In genomic region chr15:60389261-60390077, GRCh38 we compare ENCODE assay signal across 8 cellular contexts. TPM values are rescaled to one million over a fixed set of nuclear protein-coding genes. Genes with fewer than 3 reads are reported as not detected.
DNase-seq lines count a peak whose midpoint lies in the region; ATAC-seq, FAIRE-seq and TF ChIP-seq lines count a peak whose summit lies in the region.

No MANE protein-coding gene starts in this region.

- DNase-seq in activated CD4-positive, alpha-beta memory T cell treated with anti-CD3 and anti-CD28 coated beads for 36 hours: peak; percentile 63
- DNase-seq in AG08396 (ENCODE audit: low spot score) (no peak), HCEC 1CT (no peak), kidney (no peak)

- TF ChIP-seq RAD21 in liver (IDR thresholded peaks at IDR 0.05): no peak

- H3K36me3 ChIP-seq in liver (ENCODE audit: control insufficient read depth in 4 of 4, insufficient read depth in 3 of 4, low read depth in 1 of 4, low read length in 3 of 4) (no peaks in the 10 kb centered on the region), kidney (ENCODE audit: control insufficient read depth in 1 of 2, insufficient read depth in 2 of 2, low read length in 2 of 2) (no peaks in the 10 kb centered on the region)

- H3K4me1 Mint-ChIP-seq in activated CD4-positive, alpha-beta memory T cell treated with anti-CD3 and anti-CD28 coated beads for 36 hours (ENCODE audit: low read depth): peaks cover 61% of the 10 kb centered on the region

- POLR2A ChIA-PET in activated CD4-positive, alpha-beta memory T cell treated with anti-CD3 and anti-CD28 coated beads for 36 hours (lab: Charles Lee): interaction anchor here (1.4 kb wide), 2 partner anchors 9 to 27 kb away, joined by 7 to 9 read pairs; partner anchors contain the start of gene ANXA2

- H3K9me3 Mint-ChIP-seq in activated CD4-positive, alpha-beta memory T cell treated with anti-CD3 and anti-CD28 coated beads for 36 hours: no peaks in the 10 kb centered on the region

- H3K27ac ChIP-seq in liver (ENCODE audit: low read depth in 1 of 2, low read length in 2 of 2) (peak overlapping the region; percentile 21 to 23), kidney (ENCODE audit: low read depth in 2 of 2, low read length in 2 of 2) (no peak overlapping the region)

- CTCF ChIA-PET in activated CD4-positive, alpha-beta memory T cell treated with anti-CD3 and anti-CD28 coated beads for 36 hours (lab: Charles Lee): interaction anchor here (1.0 to 1.1 kb wide), 2 partner anchors 27 to 30 kb away, joined by 3 read pairs; no protein-coding TSS in a partner anchor

- H3K4me3 Mint-ChIP-seq in activated CD4-positive, alpha-beta memory T cell treated with anti-CD3 and anti-CD28 coated beads for 36 hours: peak overlapping the region; percentile 34

- H3K27me3 Mint-ChIP-seq in activated CD4-positive, alpha-beta memory T cell treated with anti-CD3 and anti-CD28 coated beads for 36 hours: no peaks in the 10 kb centered on the region

- H3K9ac ChIP-seq in liver (ENCODE audit: low read depth in 1 of 2, low read length in 2 of 2) (no peak overlapping the region), kidney (ENCODE audit: low read length in 2 of 2) (peak overlapping the region in 1 of 2 donors; percentile 1)

- H3K4me3 ChIP-seq in liver (ENCODE audit: low read depth in 1 of 3, low read length in 3 of 3) (no peak overlapping the region), kidney (ENCODE audit: low read length in 2 of 2) (no peak overlapping the region)

- ATAC-seq in GM18499 (IDR thresholded peaks at IDR 0.05; ENCODE audit: insufficient read depth, unreplicated experiment) (peak; percentile 56), HG02759 (IDR thresholded peaks at IDR 0.05; ENCODE audit: unreplicated experiment) (peak; percentile 82), HG02970 (IDR thresholded peaks at IDR 0.05; ENCODE audit: low FRiP score, unreplicated experiment) (no peak)

- H3K27me3 ChIP-seq in liver (ENCODE audit: control insufficient read depth in 4 of 4, insufficient read depth in 4 of 4, low read length in 3 of 4): no peaks in the 10 kb centered on the region

- FAIRE-seq in kidney (lab: Jason Lieb, UNC): no peak

- H3K27ac Mint-ChIP-seq in activated CD4-positive, alpha-beta memory T cell treated with anti-CD3 and anti-CD28 coated beads for 36 hours: peak overlapping the region; percentile 44

- 62% methylated on average over 8 of the region's 8 CpGs for WGBS in liver

- intact Hi-C loops in activated CD4-positive, alpha-beta memory T cell treated with anti-CD3 and anti-CD28 coated beads for 36 hours (cut with micrococcal nuclease): loop anchor here (1.0 to 10.0 kb wide), 8 partner anchors 8 to 510 kb away; partner anchors contain the start of genes ANXA2 and ICE2
- intact Hi-C loops in kidney (cut with DNase I): no loop called here

- H3K4me1 ChIP-seq in liver (ENCODE audit: control insufficient read depth in 4 of 4, insufficient read depth in 4 of 4, low read length in 3 of 4): peaks cover 20 to 49% (median 34%) of the 10 kb centered on the region in 4 donors
- H3K4me1 ChIP-seq in kidney (ENCODE audit: control insufficient read depth in 1 of 2, insufficient read depth in 1 of 2, low read depth in 1 of 2, low read length in 2 of 2): peaks cover 24 to 42% of the 10 kb centered on the region in 2 donors

- TF ChIP-seq CTCF in liver (IDR thresholded peaks at IDR 0.05; ENCODE audit: low read depth, low read length, missing input control) (no peak), kidney (IDR thresholded peaks at IDR 0.05; ENCODE audit: borderline replicate concordance, extremely low read depth, insufficient read depth) (no peak)

- no peaks in the 10 kb centered on the region for H3K9me3 ChIP-seq in liver (ENCODE audit: control insufficient read depth in 4 of 4, low read length in 3 of 4)
- no peaks in the 10 kb centered on the region for H3K9me3 ChIP-seq in kidney (ENCODE audit: control insufficient read depth in 1 of 2, low read length in 2 of 2)

- peaks cover 6% of the 10 kb centered on the region for H3K36me3 Mint-ChIP-seq in activated CD4-positive, alpha-beta memory T cell treated with anti-CD3 and anti-CD28 coated beads for 36 hours

TF ChIP-seq in liver, 16 proteins besides CTCF, POLR2A, EP300 and RAD21:
- TF ChIP-seq GABPA (IDR thresholded peaks at IDR 0.05 in 1 of 2, conservative IDR thresholded peaks at IDR 0.05 in 1 of 2) (no peak), JUND (IDR thresholded peaks at IDR 0.05) (no peak)
TF ChIP-seq in liver: peak in this region for 0.

RNA-seq across cellular contexts. Expression of gene ANXA2, which starts 8.3 kb away (rescaled TPM):
- total RNA-seq in activated CD4-positive, alpha-beta memory T cell treated with anti-CD3 and anti-CD28 coated beads for 36 hours: 100 to 1,000 TPM; 131 to 132 TPM
- total RNA-seq in liver: 100 to 1,000 TPM in 1 of 2 donors, 10 to 100 TPM in 1; 88.4 to 138 TPM
- polyA plus RNA-seq in liver: 100 to 1,000 TPM in 1 of 2 donors, 10 to 100 TPM in 1; 62.7 to 125 TPM
- 867 TPM for total RNA-seq in kidney
- polyA plus RNA-seq in kidney (ENCODE audit: insufficient read depth, low read depth, low replicate concordance): 383 TPM

Comparison
In these comparisons a context has a peak if more than half of its experiments do, and no peak if none do; other contexts are left out.
1. H3K27ac ChIP-seq: peak in liver (2 of 2); none in kidney (0 of 2).